Comparison of ENCODE assay signal across 6 cellular contexts in genomic region chr16:2008631-2009301, GRCh38. TPM values are rescaled to one million over a fixed set of nuclear protein-coding genes. Genes with fewer than 3 reads are reported as not detected.
DNase-seq lines count a peak whose midpoint lies in the region; ATAC-seq and TF ChIP-seq lines count a peak whose summit lies in the region.

No MANE protein-coding gene starts in this region.

- H3K4me1 Mint-ChIP-seq in activated naive CD8-positive, alpha-beta T cell treated with anti-CD3 and anti-CD28 coated beads for 36 hours: peaks cover 26% of the 10 kb centered on the region

- peak overlapping the region; percentile 88 for H3K4me3 Mint-ChIP-seq in activated naive CD8-positive, alpha-beta T cell treated with anti-CD3 and anti-CD28 coated beads for 36 hours

- H3K27me3 ChIP-seq in heart left ventricle: no peaks in the 10 kb centered on the region

- H3K36me3 ChIP-seq in heart left ventricle (no peaks in the 10 kb centered on the region), mucosa of descending colon (ENCODE audit: low read depth) (no peaks in the 10 kb centered on the region)

- peak overlapping the region; percentile 58 to 94 (median 88) for H3K27ac ChIP-seq in heart left ventricle

- H3K9me3 ChIP-seq in heart left ventricle (no peaks in the 10 kb centered on the region), mucosa of descending colon (no peaks in the 10 kb centered on the region)

- DNase-seq in heart left ventricle: peak in 2 of 5 donors; percentile 23 to 32
- no peak for DNase-seq in cardiac septum (ENCODE audit: low spot score)
- DNase-seq in activated naive CD8-positive, alpha-beta T cell treated with anti-CD3 and anti-CD28 coated beads for 36 hours: peak; percentile 67
- DNase-seq in mucosa of descending colon: peak in 2 of 3 donors; percentile 58 to 62
- DNase-seq in NCI-H524 treated with DMSO at 0.1 percent for 48 hours (lab: John Stamatoyannopoulos, UW): no peak

- H3K4me3 ChIP-seq in heart left ventricle (peak overlapping the region; percentile 69 to 100 (median 94)), mucosa of descending colon (peak overlapping the region; percentile 95)

- no peak for TF ChIP-seq POLR2A in heart left ventricle (IDR thresholded peaks at IDR 0.05)

- intact Hi-C loops in heart left ventricle (cut with DNase I): loop anchor here in 2 of 10 donors (2.0 to 10.0 kb wide), 3 partner anchors 24 to 496 kb away; partner anchors contain the start of genes GFER (in 1 of the 2) and TRAF7 (in 1 of the 2)
- intact Hi-C loops in cardiac septum (cut with DNase I): no loop called here
- intact Hi-C loops in mucosa of descending colon (cut with DNase I, micrococcal nuclease): no loop called here

- peaks cover 20 to 65% (median 47%) of the 10 kb centered on the region in 12 donors for H3K4me1 ChIP-seq in heart left ventricle
- peaks cover 36% of the 10 kb centered on the region for H3K4me1 ChIP-seq in mucosa of descending colon (ENCODE audit: low read depth)

- WGBS in heart left ventricle, 4 donors: 6 to 16% (median 6%) methylated on average over 17 to 29 of the region's 29 CpGs

- ATAC-seq in heart left ventricle: no peak
- ATAC-seq in mucosa of descending colon: peak; percentile 4
- no peak for ATAC-seq in GM21825 (IDR thresholded peaks at IDR 0.05; ENCODE audit: unreplicated experiment)

- H3K27me3 Mint-ChIP-seq in activated naive CD8-positive, alpha-beta T cell treated with anti-CD3 and anti-CD28 coated beads for 36 hours: no peaks in the 10 kb centered on the region

- no peaks in the 10 kb centered on the region for H3K9me3 Mint-ChIP-seq in activated naive CD8-positive, alpha-beta T cell treated with anti-CD3 and anti-CD28 coated beads for 36 hours

- H3K36me3 Mint-ChIP-seq in activated naive CD8-positive, alpha-beta T cell treated with anti-CD3 and anti-CD28 coated beads for 36 hours: peaks cover 34% of the 10 kb centered on the region

- H3K27ac Mint-ChIP-seq in activated naive CD8-positive, alpha-beta T cell treated with anti-CD3 and anti-CD28 coated beads for 36 hours: peak overlapping the region; percentile 86

- TF ChIP-seq CTCF in heart left ventricle (IDR thresholded peaks at IDR 0.05) (no peak), mucosa of descending colon (IDR thresholded peaks at IDR 0.05) (no peak)

RNA-seq across cellular contexts. Expression of gene ZNF598, which starts 0.9 kb away (rescaled TPM):
- 10 to 100 TPM; 10.9 to 47.4 (median 17.0) TPM for total RNA-seq in heart left ventricle
- 10 to 100 TPM in 1 of 2 donors, 1 to 10 TPM in 1; 9.4 to 33.8 TPM for polyA plus RNA-seq in heart left ventricle
- total RNA-seq in cardiac septum: 21.9 TPM
- 10 to 100 TPM; 98.3 to 99.8 TPM for total RNA-seq in activated naive CD8-positive, alpha-beta T cell treated with anti-CD3 and anti-CD28 coated beads for 36 hours
- total RNA-seq in mucosa of descending colon: 10 to 100 TPM; 41.9 to 45.4 (median 42.4) TPM

RNA-seq across cellular contexts. Expression of gene NPW, which starts 10.8 kb away (rescaled TPM):
- total RNA-seq in heart left ventricle: under 1 TPM in 1 of 9 donors, not detected in 8; 0.69 TPM
- polyA plus RNA-seq in heart left ventricle: under 1 TPM in 1 of 2 donors, not detected in 1; 0.19 TPM
- total RNA-seq in cardiac septum: not detected
- 10 to 100 TPM; 29.1 to 34.2 TPM for total RNA-seq in activated naive CD8-positive, alpha-beta T cell treated with anti-CD3 and anti-CD28 coated beads for 36 hours
- 1 to 10 TPM in 1 of 3 donors, under 1 TPM in 2; 0.32 to 2.1 (median 0.60) TPM for total RNA-seq in mucosa of descending colon

RNA-seq across cellular contexts. Expression of gene NHERF2, which starts 17.9 kb away (rescaled TPM):
- total RNA-seq in heart left ventricle (100 to 1,000 TPM; 124 to 496 (median 227) TPM), cardiac septum (183 TPM), mucosa of descending colon (10 to 100 TPM; 54.5 to 65.4 (median 60.0) TPM)
- 100 to 1,000 TPM; 213 to 396 TPM for polyA plus RNA-seq in heart left ventricle
- 1 to 10 TPM; 2.4 to 3.7 TPM for total RNA-seq in activated naive CD8-positive, alpha-beta T cell treated with anti-CD3 and anti-CD28 coated beads for 36 hours

RNA-seq across cellular contexts. Expression of gene SYNGR3, which starts 19.0 kb away (rescaled TPM):
- total RNA-seq in heart left ventricle: 1 to 10 TPM in 3 of 9 donors, under 1 TPM in 6; 0.19 to 1.3 (median 0.86) TPM
- polyA plus RNA-seq in heart left ventricle: 1 to 10 TPM in 1 of 2 donors, under 1 TPM in 1; 0.53 to 2.7 TPM
- total RNA-seq in cardiac septum: 1.8 TPM
- total RNA-seq in activated naive CD8-positive, alpha-beta T cell treated with anti-CD3 and anti-CD28 coated beads for 36 hours: 1 to 10 TPM; 2.0 to 3.5 TPM
- 1 to 10 TPM; 1.3 to 7.9 (median 1.5) TPM for total RNA-seq in mucosa of descending colon

RNA-seq across cellular contexts. Expression of gene GFER, which starts 24.8 kb away (rescaled TPM):
- 10 to 100 TPM; 18.0 to 29.9 (median 23.5) TPM for total RNA-seq in heart left ventricle
- 10 to 100 TPM; 36.6 to 51.1 TPM for polyA plus RNA-seq in heart left ventricle
- 25.5 TPM for total RNA-seq in cardiac septum
- 10 to 100 TPM; 27.3 to 29.5 TPM for total RNA-seq in activated naive CD8-positive, alpha-beta T cell treated with anti-CD3 and anti-CD28 coated beads for 36 hours
- total RNA-seq in mucosa of descending colon: 10 to 100 TPM; 42.1 to 75.5 (median 68.8) TPM

Comparison
In these comparisons a context has a peak if more than half of its experiments do, and no peak if none do; other contexts are left out.
1. DNase-seq: peak in activated naive CD8-positive, alpha-beta T cell treated with anti-CD3 and anti-CD28 coated beads for 36 hours (single experiment) and mucosa of descending colon (2 of 3); none in cardiac septum (single experiment) and NCI-H524 treated with DMSO at 0.1 percent for 48 hours (single experiment).
2. RNA of gene NPW, which starts 10.8 kb away (total RNA-seq): 29.1 to 34.2 TPM in activated naive CD8-positive, alpha-beta T cell treated with anti-CD3 and anti-CD28 coated beads for 36 hours; 0.32 to 2.1 TPM in mucosa of descending colon, not detected in cardiac septum (single experiment) and 0.69 TPM in heart left ventricle; every median in the first group is over 4 times any median in the second.
3. RNA of gene NHERF2, which starts 17.9 kb away (total RNA-seq): 124 to 496 TPM in heart left ventricle, 183 TPM in cardiac septum (single experiment) and 54.5 to 65.4 TPM in mucosa of descending colon; 2.4 to 3.7 TPM in activated naive CD8-positive, alpha-beta T cell treated with anti-CD3 and anti-CD28 coated beads for 36 hours; every median in the first group is over 10 times any median in the second.